Comparison of ENCODE assay signal across 10 cellular contexts in genomic region chr18:59516356-59517155, GRCh38.
DNase-seq lines count a peak whose midpoint lies in the region; ATAC-seq and TF ChIP-seq lines count a peak whose summit lies in the region.
"Had no signal": no experiment of that assay in that cellular context is flagged by ENCODE, and none has a peak within 500 bp of the region (broad histone marks: within the 10 kb centered on the region; RNA-seq: fewer than 3 reads in every experiment).

No MANE protein-coding gene starts in this region.

- peaks cover 0 to 2% of the 10 kb centered on the region in 2 donors for H3K9me3 Mint-ChIP-seq in activated T-cell treated with anti-CD3 and anti-CD28 coated beads, Interleukin-2, amount 50 U/mL, for 72 hours

- intact Hi-C loops in left ventricle myocardium superior (cut with micrococcal nuclease) = no loop called here
- intact Hi-C loops in sigmoid colon (cut with DNase I) = loop anchor here (5.0 kb wide), 1 partner anchor 46 kb away; no protein-coding TSS in a partner anchor

- TF ChIP-seq POLR2A in sigmoid colon (IDR thresholded peaks at IDR 0.05) (no peak), suprapubic skin (IDR thresholded peaks at IDR 0.05) (no peak)

- H3K27me3 ChIP-seq in sigmoid colon (no peaks in the 10 kb centered on the region), suprapubic skin (no peaks in the 10 kb centered on the region)

- no peaks in the 10 kb centered on the region for H3K4me1 Mint-ChIP-seq in activated T-cell treated with anti-CD3 and anti-CD28 coated beads, Interleukin-2, amount 50 U/mL, for 72 hours (ENCODE audit: low read depth)

- H3K27ac ChIP-seq in sigmoid colon (peak overlapping the region in 3 of 4 donors; percentile 76 to 82 (median 82)), coronary artery (no peak overlapping the region), suprapubic skin (no peak overlapping the region)
- H3K27ac ChIP-seq: SK-N-MC, skin epidermis had no signal

- no peak overlapping the region for H3K27ac Mint-ChIP-seq in activated T-cell treated with anti-CD3 and anti-CD28 coated beads, Interleukin-2, amount 50 U/mL, for 72 hours

- TF ChIP-seq CTCF in sigmoid colon (IDR thresholded peaks at IDR 0.05) = no peak
- no peak for TF ChIP-seq CTCF in coronary artery (IDR thresholded peaks at IDR 0.05)
- no peak for TF ChIP-seq CTCF in suprapubic skin (IDR thresholded peaks at IDR 0.05)

- H3K4me1 ChIP-seq in sigmoid colon = peaks cover 0 to 65% (median 54%) of the 10 kb centered on the region in 4 donors
- H3K4me1 ChIP-seq in suprapubic skin = peaks cover 38% of the 10 kb centered on the region

- H3K36me3 Mint-ChIP-seq in activated T-cell treated with anti-CD3 and anti-CD28 coated beads, Interleukin-2, amount 50 U/mL, for 72 hours (ENCODE audit: insufficient read depth in 2 of 2) = no peaks in the 10 kb centered on the region

- H3K4me3 ChIP-seq in sigmoid colon = no peak overlapping the region
- no peak overlapping the region for H3K4me3 ChIP-seq in coronary artery
- H3K4me3 ChIP-seq in suprapubic skin = no peak overlapping the region
- H3K4me3 ChIP-seq: SK-N-MC, skin epidermis had no signal

- H3K27me3 Mint-ChIP-seq in activated T-cell treated with anti-CD3 and anti-CD28 coated beads, Interleukin-2, amount 50 U/mL, for 72 hours (ENCODE audit: low read depth) = peaks cover 23% of the 10 kb centered on the region

- DNase-seq in H4 (ENCODE audit: low spot score) (peak; percentile 54), left ventricle myocardium superior (peak; percentile 40), sigmoid colon (peak; percentile 79), coronary artery (ENCODE audit: low spot score) (no peak), suprapubic skin (ENCODE audit: low spot score in 2 of 2) (no peak)
- DNase-seq in activated T-cell treated with anti-CD3 and anti-CD28 coated beads, Interleukin-2, amount 50 U/mL, for 72 hours = no peak

- peak in 3 of 4 donors; percentile 6 to 72 (median 56) for TF ChIP-seq EP300 in sigmoid colon (IDR thresholded peaks at IDR 0.05)
- TF ChIP-seq EP300 in suprapubic skin (IDR thresholded peaks at IDR 0.05) = no peak

- peak; percentile 75 for ATAC-seq in SK-N-SH treated with all-trans-retinoic acid at 6 μM for 48 hours
- ATAC-seq in left ventricle myocardium superior = peak; percentile 85
- ATAC-seq in activated T-cell treated with anti-CD3 and anti-CD28 coated beads, Interleukin-2, amount 50 U/mL, for 72 hours (replicated peaks in 1 of 2) = no peak
- ATAC-seq in HG03565 (IDR thresholded peaks at IDR 0.05; ENCODE audit: unreplicated experiment) = no peak

- no peaks in the 10 kb centered on the region for H3K9me3 ChIP-seq in sigmoid colon
- no peaks in the 10 kb centered on the region for H3K9me3 ChIP-seq in suprapubic skin

- H3K36me3 ChIP-seq in sigmoid colon (no peaks in the 10 kb centered on the region), suprapubic skin (no peaks in the 10 kb centered on the region)

- WGBS in sigmoid colon, 2 donors = 2 to 12% methylated on average over 6 of the region's 6 CpGs
- WGBS in suprapubic skin = 20% methylated on average over 6 of the region's 6 CpGs

- no peak overlapping the region for H3K4me3 Mint-ChIP-seq in activated T-cell treated with anti-CD3 and anti-CD28 coated beads, Interleukin-2, amount 50 U/mL, for 72 hours

TF ChIP-seq in SK-N-SH treated with all-trans-retinoic acid at 6 μM for 48 hours, 23 proteins besides CTCF, POLR2A, EP300 and RAD21 (continues in another document):
- TF ChIP-seq, protein P1, sequence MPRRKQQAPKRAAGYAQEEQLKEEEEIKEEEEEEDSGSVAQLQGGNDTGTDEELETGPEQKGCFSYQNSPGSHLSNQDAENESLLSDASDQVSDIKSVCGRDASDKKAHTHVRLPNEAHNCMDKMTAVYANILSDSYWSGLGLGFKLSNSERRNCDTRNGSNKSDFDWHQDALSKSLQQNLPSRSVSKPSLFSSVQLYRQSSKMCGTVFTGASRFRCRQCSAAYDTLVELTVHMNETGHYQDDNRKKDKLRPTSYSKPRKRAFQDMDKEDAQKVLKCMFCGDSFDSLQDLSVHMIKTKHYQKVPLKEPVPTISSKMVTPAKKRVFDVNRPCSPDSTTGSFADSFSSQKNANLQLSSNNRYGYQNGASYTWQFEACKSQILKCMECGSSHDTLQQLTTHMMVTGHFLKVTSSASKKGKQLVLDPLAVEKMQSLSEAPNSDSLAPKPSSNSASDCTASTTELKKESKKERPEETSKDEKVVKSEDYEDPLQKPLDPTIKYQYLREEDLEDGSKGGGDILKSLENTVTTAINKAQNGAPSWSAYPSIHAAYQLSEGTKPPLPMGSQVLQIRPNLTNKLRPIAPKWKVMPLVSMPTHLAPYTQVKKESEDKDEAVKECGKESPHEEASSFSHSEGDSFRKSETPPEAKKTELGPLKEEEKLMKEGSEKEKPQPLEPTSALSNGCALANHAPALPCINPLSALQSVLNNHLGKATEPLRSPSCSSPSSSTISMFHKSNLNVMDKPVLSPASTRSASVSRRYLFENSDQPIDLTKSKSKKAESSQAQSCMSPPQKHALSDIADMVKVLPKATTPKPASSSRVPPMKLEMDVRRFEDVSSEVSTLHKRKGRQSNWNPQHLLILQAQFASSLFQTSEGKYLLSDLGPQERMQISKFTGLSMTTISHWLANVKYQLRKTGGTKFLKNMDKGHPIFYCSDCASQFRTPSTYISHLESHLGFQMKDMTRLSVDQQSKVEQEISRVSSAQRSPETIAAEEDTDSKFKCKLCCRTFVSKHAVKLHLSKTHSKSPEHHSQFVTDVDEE (CRISPR knock-in tag; IDR thresholded peaks at IDR 0.05) = peak; percentile 93
- TF ChIP-seq RARB (CRISPR knock-in tag; IDR thresholded peaks at IDR 0.05) (no peak), TCF4 (CRISPR knock-in tag; IDR thresholded peaks at IDR 0.05; ENCODE audit: borderline replicate concordance) (peak; percentile 96), PPARA (CRISPR knock-in tag; IDR thresholded peaks at IDR 0.05; ENCODE audit: borderline replicate concordance) (no peak), ZFP3 (CRISPR knock-in tag; IDR thresholded peaks at IDR 0.05) (no peak), ZC3H10 (CRISPR knock-in tag; IDR thresholded peaks at IDR 0.05) (no peak), ZNF565 (CRISPR knock-in tag; conservative IDR thresholded peaks at IDR 0.05; ENCODE audit: low read depth) (no peak), OSR1 (CRISPR knock-in tag; IDR thresholded peaks at IDR 0.05) (no peak), ZNF70 (CRISPR knock-in tag; IDR thresholded peaks at IDR 0.05) (0 out of 2 replicates have a peak, but pooled peaks have one; percentile 11), ARNTL (CRISPR knock-in tag; IDR thresholded peaks at IDR 0.05; ENCODE audit: borderline replicate concordance, low read depth) (no peak), ESRRG (CRISPR knock-in tag; IDR thresholded peaks at IDR 0.05) (peak; percentile 89), CSDC2 (CRISPR knock-in tag; IDR thresholded peaks at IDR 0.05) (no peak), TOX (CRISPR knock-in tag; IDR thresholded peaks at IDR 0.05; ENCODE audit: borderline replicate concordance) (no peak), POU6F1 (CRISPR knock-in tag; IDR thresholded peaks at IDR 0.05; ENCODE audit: borderline replicate concordance, low read depth) (no peak), GLIS3 (CRISPR knock-in tag; IDR thresholded peaks at IDR 0.05) (peak; percentile 30; the same call in 1 of the 2 replicates), ZNF8 (CRISPR knock-in tag; IDR thresholded peaks at IDR 0.05) (no peak)
- TF ChIP-seq, protein P2, sequence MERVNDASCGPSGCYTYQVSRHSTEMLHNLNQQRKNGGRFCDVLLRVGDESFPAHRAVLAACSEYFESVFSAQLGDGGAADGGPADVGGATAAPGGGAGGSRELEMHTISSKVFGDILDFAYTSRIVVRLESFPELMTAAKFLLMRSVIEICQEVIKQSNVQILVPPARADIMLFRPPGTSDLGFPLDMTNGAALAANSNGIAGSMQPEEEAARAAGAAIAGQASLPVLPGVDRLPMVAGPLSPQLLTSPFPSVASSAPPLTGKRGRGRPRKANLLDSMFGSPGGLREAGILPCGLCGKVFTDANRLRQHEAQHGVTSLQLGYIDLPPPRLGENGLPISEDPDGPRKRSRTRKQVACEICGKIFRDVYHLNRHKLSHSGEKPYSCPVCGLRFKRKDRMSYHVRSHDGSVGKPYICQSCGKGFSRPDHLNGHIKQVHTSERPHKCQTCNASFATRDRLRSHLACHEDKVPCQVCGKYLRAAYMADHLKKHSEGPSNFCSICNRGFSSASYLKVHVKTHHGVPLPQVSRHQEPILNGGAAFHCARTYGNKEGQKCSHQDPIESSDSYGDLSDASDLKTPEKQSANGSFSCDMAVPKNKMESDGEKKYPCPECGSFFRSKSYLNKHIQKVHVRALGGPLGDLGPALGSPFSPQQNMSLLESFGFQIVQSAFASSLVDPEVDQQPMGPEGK (CRISPR knock-in tag; IDR thresholded peaks at IDR 0.05; ENCODE audit: borderline replicate concordance) = peak; percentile 59; the same call in 1 of the 2 replicates
- TF ChIP-seq, protein P3, sequence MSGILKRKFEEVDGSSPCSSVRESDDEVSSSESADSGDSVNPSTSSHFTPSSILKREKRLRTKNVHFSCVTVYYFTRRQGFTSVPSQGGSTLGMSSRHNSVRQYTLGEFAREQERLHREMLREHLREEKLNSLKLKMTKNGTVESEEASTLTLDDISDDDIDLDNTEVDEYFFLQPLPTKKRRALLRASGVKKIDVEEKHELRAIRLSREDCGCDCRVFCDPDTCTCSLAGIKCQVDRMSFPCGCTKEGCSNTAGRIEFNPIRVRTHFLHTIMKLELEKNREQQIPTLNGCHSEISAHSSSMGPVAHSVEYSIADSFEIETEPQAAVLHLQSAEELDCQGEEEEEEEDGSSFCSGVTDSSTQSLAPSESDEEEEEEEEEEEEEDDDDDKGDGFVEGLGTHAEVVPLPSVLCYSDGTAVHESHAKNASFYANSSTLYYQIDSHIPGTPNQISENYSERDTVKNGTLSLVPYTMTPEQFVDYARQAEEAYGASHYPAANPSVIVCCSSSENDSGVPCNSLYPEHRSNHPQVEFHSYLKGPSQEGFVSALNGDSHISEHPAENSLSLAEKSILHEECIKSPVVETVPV (CRISPR knock-in tag; IDR thresholded peaks at IDR 0.05) = peak; percentile 76; the same call in 1 of the 2 replicates

Comparison
In these comparisons a context has a peak if more than half of its experiments do, and no peak if none do; other contexts are left out.
1. DNase-seq: peak in H4 (single experiment), left ventricle myocardium superior (single experiment) and sigmoid colon (single experiment); none in activated T-cell treated with anti-CD3 and anti-CD28 coated beads, Interleukin-2, amount 50 U/mL, for 72 hours (0 of 2), coronary artery (single experiment) and suprapubic skin (0 of 2).
2. ATAC-seq: peak in SK-N-SH treated with all-trans-retinoic acid at 6 μM for 48 hours (single experiment) and left ventricle myocardium superior (single experiment); none in activated T-cell treated with anti-CD3 and anti-CD28 coated beads, Interleukin-2, amount 50 U/mL, for 72 hours (0 of 2) and HG03565 (single experiment).
3. H3K27ac ChIP-seq: peak in sigmoid colon (3 of 4); none in coronary artery (0 of 2) and suprapubic skin (single experiment).